Comparison of ENCODE assay signal across 1 cellular context in genomic region chr2:197092431-197092830, GRCh38.
TF ChIP-seq lines count a peak whose summit lies in the region.

No MANE protein-coding gene starts in this region.

TF ChIP-seq in HEK293, 187 proteins besides CTCF, POLR2A, EP300 and RAD21 (continued from another document):
- no peak for TF ChIP-seq INSM2 (tag by site-specific recombination; IDR thresholded peaks at IDR 0.05)
- peak; percentile 21; the same call in 1 of the 2 replicates for TF ChIP-seq ZBTB17 (tag by site-specific recombination; IDR thresholded peaks at IDR 0.05)
- TF ChIP-seq ZNF544 (tag by site-specific recombination; IDR thresholded peaks at IDR 0.05): no peak
- no peak for TF ChIP-seq GLIS2 (tag by site-specific recombination; IDR thresholded peaks at IDR 0.05)
- TF ChIP-seq ZNF560 (tag by site-specific recombination; IDR thresholded peaks at IDR 0.05; ENCODE audit: borderline replicate concordance): no peak
- no peak for TF ChIP-seq MYNN (tag by site-specific recombination; IDR thresholded peaks at IDR 0.05; ENCODE audit: borderline replicate concordance)
- no peak for TF ChIP-seq ZNF138 (tag by site-specific recombination; IDR thresholded peaks at IDR 0.05; ENCODE audit: borderline replicate concordance)
- no peak for TF ChIP-seq YY2 (tag by site-specific recombination; IDR thresholded peaks at IDR 0.05)
- no peak for TF ChIP-seq HOXD13 (CRISPR knock-in tag; IDR thresholded peaks at IDR 0.05; ENCODE audit: borderline replicate concordance)
- TF ChIP-seq, protein P1, sequence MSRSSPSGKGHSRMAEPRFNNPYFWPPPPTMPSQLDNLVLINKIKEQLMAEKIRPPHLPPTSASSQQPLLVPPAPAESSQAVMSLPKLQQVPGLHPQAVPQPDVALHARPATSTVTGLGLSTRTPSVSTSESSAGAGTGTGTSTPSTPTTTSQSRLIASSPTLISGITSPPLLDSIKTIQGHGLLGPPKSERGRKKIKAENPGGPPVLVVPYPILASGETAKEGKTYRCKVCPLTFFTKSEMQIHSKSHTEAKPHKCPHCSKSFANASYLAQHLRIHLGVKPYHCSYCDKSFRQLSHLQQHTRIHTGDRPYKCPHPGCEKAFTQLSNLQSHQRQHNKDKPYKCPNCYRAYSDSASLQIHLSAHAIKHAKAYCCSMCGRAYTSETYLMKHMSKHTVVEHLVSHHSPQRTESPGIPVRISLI (tag by site-specific recombination; IDR thresholded peaks at IDR 0.05): no peak
- TF ChIP-seq, protein P2, sequence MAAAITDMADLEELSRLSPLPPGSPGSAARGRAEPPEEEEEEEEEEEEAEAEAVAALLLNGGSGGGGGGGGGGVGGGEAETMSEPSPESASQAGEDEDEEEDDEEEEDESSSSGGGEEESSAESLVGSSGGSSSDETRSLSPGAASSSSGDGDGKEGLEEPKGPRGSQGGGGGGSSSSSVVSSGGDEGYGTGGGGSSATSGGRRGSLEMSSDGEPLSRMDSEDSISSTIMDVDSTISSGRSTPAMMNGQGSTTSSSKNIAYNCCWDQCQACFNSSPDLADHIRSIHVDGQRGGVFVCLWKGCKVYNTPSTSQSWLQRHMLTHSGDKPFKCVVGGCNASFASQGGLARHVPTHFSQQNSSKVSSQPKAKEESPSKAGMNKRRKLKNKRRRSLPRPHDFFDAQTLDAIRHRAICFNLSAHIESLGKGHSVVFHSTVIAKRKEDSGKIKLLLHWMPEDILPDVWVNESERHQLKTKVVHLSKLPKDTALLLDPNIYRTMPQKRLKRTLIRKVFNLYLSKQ (tag by site-specific recombination; IDR thresholded peaks at IDR 0.05; ENCODE audit: borderline replicate concordance): no peak
- TF ChIP-seq ZNF596 (tag by site-specific recombination; IDR thresholded peaks at IDR 0.05): no peak
- TF ChIP-seq ZBTB1 (tag by site-specific recombination; IDR thresholded peaks at IDR 0.05): no peak
- no peak for TF ChIP-seq ZNF292 (tag by site-specific recombination; IDR thresholded peaks at IDR 0.05; ENCODE audit: borderline replicate concordance, low read depth)
- peak; percentile 77 for TF ChIP-seq FEZF1 (tag by site-specific recombination; IDR thresholded peaks at IDR 0.05)
- no peak for TF ChIP-seq ZNF830 (tag by site-specific recombination; IDR thresholded peaks at IDR 0.05; ENCODE audit: low read depth)
- TF ChIP-seq, protein P3, sequence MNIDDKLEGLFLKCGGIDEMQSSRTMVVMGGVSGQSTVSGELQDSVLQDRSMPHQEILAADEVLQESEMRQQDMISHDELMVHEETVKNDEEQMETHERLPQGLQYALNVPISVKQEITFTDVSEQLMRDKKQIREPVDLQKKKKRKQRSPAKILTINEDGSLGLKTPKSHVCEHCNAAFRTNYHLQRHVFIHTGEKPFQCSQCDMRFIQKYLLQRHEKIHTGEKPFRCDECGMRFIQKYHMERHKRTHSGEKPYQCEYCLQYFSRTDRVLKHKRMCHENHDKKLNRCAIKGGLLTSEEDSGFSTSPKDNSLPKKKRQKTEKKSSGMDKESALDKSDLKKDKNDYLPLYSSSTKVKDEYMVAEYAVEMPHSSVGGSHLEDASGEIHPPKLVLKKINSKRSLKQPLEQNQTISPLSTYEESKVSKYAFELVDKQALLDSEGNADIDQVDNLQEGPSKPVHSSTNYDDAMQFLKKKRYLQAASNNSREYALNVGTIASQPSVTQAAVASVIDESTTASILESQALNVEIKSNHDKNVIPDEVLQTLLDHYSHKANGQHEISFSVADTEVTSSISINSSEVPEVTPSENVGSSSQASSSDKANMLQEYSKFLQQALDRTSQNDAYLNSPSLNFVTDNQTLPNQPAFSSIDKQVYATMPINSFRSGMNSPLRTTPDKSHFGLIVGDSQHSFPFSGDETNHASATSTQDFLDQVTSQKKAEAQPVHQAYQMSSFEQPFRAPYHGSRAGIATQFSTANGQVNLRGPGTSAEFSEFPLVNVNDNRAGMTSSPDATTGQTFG (tag by site-specific recombination; IDR thresholded peaks at IDR 0.05; ENCODE audit: borderline replicate concordance): no peak
- no peak for TF ChIP-seq BCL11B (tag by site-specific recombination; IDR thresholded peaks at IDR 0.05; ENCODE audit: low read depth)
- 0 out of 2 replicates have a peak, but pooled peaks have one; percentile 26 for TF ChIP-seq ZNF843 (tag by site-specific recombination; IDR thresholded peaks at IDR 0.05)
- TF ChIP-seq SP3 (tag by site-specific recombination; IDR thresholded peaks at IDR 0.05): no peak
- TF ChIP-seq ZNF658 (tag by site-specific recombination; IDR thresholded peaks at IDR 0.05): no peak
- no peak for TF ChIP-seq ZNF621 (tag by site-specific recombination; IDR thresholded peaks at IDR 0.05)
- TF ChIP-seq ZNF16 (tag by site-specific recombination; IDR thresholded peaks at IDR 0.05; ENCODE audit: low read depth): no peak
- peak; percentile 79 for TF ChIP-seq ZIC2 (tag by site-specific recombination; IDR thresholded peaks at IDR 0.05)
- no peak for TF ChIP-seq ZNF529 (tag by site-specific recombination; IDR thresholded peaks at IDR 0.05; ENCODE audit: insufficient replicate concordance)
- no peak for TF ChIP-seq ZNF610 (tag by site-specific recombination; IDR thresholded peaks at IDR 0.05; ENCODE audit: borderline replicate concordance)
- TF ChIP-seq PRDM6 (tag by site-specific recombination; IDR thresholded peaks at IDR 0.05): peak; percentile 55
- no peak for TF ChIP-seq ZNF112 (tag by site-specific recombination; IDR thresholded peaks at IDR 0.05)
- TF ChIP-seq SP2 (tag by site-specific recombination; IDR thresholded peaks at IDR 0.05): no peak
- TF ChIP-seq ZBTB6 (tag by site-specific recombination; IDR thresholded peaks at IDR 0.05): no peak
- TF ChIP-seq, protein P4, sequence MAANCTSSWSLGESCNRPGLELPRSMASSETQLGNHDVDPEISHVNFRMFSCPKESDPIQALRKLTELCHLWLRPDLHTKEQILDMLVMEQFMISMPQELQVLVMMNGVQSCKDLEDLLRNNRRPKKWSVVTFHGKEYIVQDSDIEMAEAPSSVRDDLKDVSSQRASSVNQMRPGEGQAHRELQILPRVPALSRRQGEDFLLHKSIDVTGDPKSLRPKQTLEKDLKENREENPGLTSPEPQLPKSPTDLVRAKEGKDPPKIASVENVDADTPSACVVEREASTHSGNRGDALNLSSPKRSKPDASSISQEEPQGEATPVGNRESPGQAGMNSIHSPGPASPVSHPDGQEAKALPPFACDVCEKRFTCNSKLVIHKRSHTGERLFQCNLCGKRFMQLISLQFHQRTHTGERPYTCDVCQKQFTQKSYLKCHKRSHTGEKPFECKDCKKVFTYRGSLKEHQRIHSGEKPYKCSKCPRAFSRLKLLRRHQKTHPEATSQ (tag by site-specific recombination; IDR thresholded peaks at IDR 0.05): no peak
- no peak for TF ChIP-seq MEIS1 (CRISPR knock-in tag; IDR thresholded peaks at IDR 0.05; ENCODE audit: borderline replicate concordance)
- no peak for TF ChIP-seq ZNF341 (tag by site-specific recombination; IDR thresholded peaks at IDR 0.05; ENCODE audit: low read depth)
- TF ChIP-seq ZNF157 (tag by site-specific recombination; IDR thresholded peaks at IDR 0.05): no peak
- TF ChIP-seq RBAK (tag by site-specific recombination; IDR thresholded peaks at IDR 0.05): no peak
- TF ChIP-seq SALL2 (tag by site-specific recombination; IDR thresholded peaks at IDR 0.05; ENCODE audit: borderline replicate concordance): no peak
- TF ChIP-seq ZBTB21 (tag by site-specific recombination; IDR thresholded peaks at IDR 0.05): no peak
- TF ChIP-seq, protein P5, sequence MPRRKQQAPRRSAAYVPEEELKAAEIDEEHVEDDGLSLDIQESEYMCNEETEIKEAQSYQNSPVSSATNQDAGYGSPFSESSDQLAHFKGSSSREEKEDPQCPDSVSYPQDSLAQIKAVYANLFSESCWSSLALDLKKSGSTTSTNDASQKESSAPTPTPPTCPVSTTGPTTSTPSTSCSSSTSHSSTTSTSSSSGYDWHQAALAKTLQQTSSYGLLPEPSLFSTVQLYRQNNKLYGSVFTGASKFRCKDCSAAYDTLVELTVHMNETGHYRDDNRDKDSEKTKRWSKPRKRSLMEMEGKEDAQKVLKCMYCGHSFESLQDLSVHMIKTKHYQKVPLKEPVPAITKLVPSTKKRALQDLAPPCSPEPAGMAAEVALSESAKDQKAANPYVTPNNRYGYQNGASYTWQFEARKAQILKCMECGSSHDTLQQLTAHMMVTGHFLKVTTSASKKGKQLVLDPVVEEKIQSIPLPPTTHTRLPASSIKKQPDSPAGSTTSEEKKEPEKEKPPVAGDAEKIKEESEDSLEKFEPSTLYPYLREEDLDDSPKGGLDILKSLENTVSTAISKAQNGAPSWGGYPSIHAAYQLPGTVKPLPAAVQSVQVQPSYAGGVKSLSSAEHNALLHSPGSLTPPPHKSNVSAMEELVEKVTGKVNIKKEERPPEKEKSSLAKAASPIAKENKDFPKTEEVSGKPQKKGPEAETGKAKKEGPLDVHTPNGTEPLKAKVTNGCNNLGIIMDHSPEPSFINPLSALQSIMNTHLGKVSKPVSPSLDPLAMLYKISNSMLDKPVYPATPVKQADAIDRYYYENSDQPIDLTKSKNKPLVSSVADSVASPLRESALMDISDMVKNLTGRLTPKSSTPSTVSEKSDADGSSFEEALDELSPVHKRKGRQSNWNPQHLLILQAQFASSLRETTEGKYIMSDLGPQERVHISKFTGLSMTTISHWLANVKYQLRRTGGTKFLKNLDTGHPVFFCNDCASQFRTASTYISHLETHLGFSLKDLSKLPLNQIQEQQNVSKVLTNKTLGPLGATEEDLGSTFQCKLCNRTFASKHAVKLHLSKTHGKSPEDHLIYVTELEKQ (tag by site-specific recombination; IDR thresholded peaks at IDR 0.05; ENCODE audit: borderline replicate concordance): no peak
- no peak for TF ChIP-seq REPIN1 (tag by site-specific recombination; IDR thresholded peaks at IDR 0.05; ENCODE audit: low read depth)
